11 cellular contexts compared by ENCODE assay signal in genomic region chr1:11384170-11384554, GRCh38.
A peak's percentile ranks its signal among the peaks of the same experiment; 100 is the strongest.
DNase-seq lines count a peak whose midpoint lies in the region; FAIRE-seq and TF ChIP-seq lines count a peak whose summit lies in the region.
"Had no signal": no experiment of that assay in that cellular context is flagged by ENCODE, and none has a peak within 500 bp of the region (broad histone marks: within the 10 kb centered on the region; RNA-seq: fewer than 3 reads in every experiment).

No MANE protein-coding gene starts in this region.

- DNase-seq in A673 (ENCODE audit: low spot score) (peak; percentile 54), EH (ENCODE audit: low read depth) (peak; percentile 3), OCI-M1 (lab: John Stamatoyannopoulos, UW) (peak; percentile 59), bronchial epithelial cell (ENCODE audit: low read depth) (peak; percentile 40), mesothelial cell of epicardium (ENCODE audit: low spot score in 2 of 2, unreplicated experiment in 2 of 2) (no peak), caudate nucleus (lab: John Stamatoyannopoulos, UW) (no peak), UCSD-AML1 (lab: John Stamatoyannopoulos, UW; ENCODE audit: unreplicated experiment) (no peak)
- DNase-seq in activated effector memory CD4-positive, alpha-beta T cell treated with Interleukin-2 at 50 U/mL for 16 hours = no peak
- DNase-seq: Caco-2, NCI-H510A, SW 1271 had no signal

- peaks cover 61% of the 10 kb centered on the region for H3K27me3 Mint-ChIP-seq in mesothelial cell of epicardium (ENCODE audit: low read depth)

- CTCF ChIA-PET in A673 (lab: Charles Lee) = interaction anchor here (0.6 kb wide), 1 partner anchor 635 kb away, joined by 4 read pairs; the partner anchor contains the start of gene MIIP

- H3K27me3 ChIP-seq in A673 (replicated peaks; ENCODE audit: insufficient read depth, low read depth, low read length, poor library complexity) (peaks cover 18% of the 10 kb centered on the region), bronchial epithelial cell (ENCODE audit: control insufficient read depth, insufficient read depth, low read length) (no peaks in the 10 kb centered on the region)

- H3K4me3 Mint-ChIP-seq in mesothelial cell of epicardium = no peak overlapping the region

- no peak overlapping the region for H3K4me3 ChIP-seq in A673 (ENCODE audit: low read depth, low read length, poor library complexity, severe bottlenecking)
- H3K4me3 ChIP-seq in bronchial epithelial cell (ENCODE audit: low read depth, low read length) = no peak overlapping the region

- H3K36me3 ChIP-seq in A673 (ENCODE audit: insufficient read depth, low read length, poor library complexity, severe bottlenecking) (no peaks in the 10 kb centered on the region), bronchial epithelial cell (ENCODE audit: control insufficient read depth, insufficient read depth, low read length) (no peaks in the 10 kb centered on the region)

- H3K9me3 Mint-ChIP-seq in mesothelial cell of epicardium = no peaks in the 10 kb centered on the region

- no peak overlapping the region for H3K27ac ChIP-seq in A673 (ENCODE audit: low read depth, low read length, poor library complexity, severe bottlenecking)
- no peak overlapping the region for H3K27ac ChIP-seq in caudate nucleus (ENCODE audit: low read depth, low read length)

- no TSS peak for BruUV-seq in A673 (replicated peaks; lab: Mats Ljungman, UMichigan)

- TF ChIP-seq CTCF in A673 (conservative IDR thresholded peaks at IDR 0.05; ENCODE audit: low read depth, low read length) = no peak
- TF ChIP-seq CTCF in bronchial epithelial cell (IDR thresholded peaks at IDR 0.05; ENCODE audit: insufficient read depth, low read length, severe bottlenecking) = no peak
- no peak for TF ChIP-seq CTCF in mesothelial cell of epicardium (IDR thresholded peaks at IDR 0.05; ENCODE audit: unreplicated experiment)

- H3K27ac Mint-ChIP-seq in mesothelial cell of epicardium = no peak overlapping the region

- H3K36me3 Mint-ChIP-seq in mesothelial cell of epicardium = no peaks in the 10 kb centered on the region

- H3K4me1 ChIP-seq in A673 (ENCODE audit: insufficient read depth, low read length, poor library complexity, severe bottlenecking) = no peaks in the 10 kb centered on the region
- H3K4me1 ChIP-seq: Caco-2 had no signal

- FAIRE-seq in bronchial epithelial cell (lab: Jason Lieb, UNC) = peak; percentile 96

- intact Hi-C loops in A673 (cut with micrococcal nuclease; ENCODE audit: unreplicated experiment) = no loop called here

- POLR2A ChIA-PET in A673 (lab: Charles Lee; ENCODE audit: low non-redundant PET) = no interaction called here

- no peaks in the 10 kb centered on the region for H3K4me1 Mint-ChIP-seq in mesothelial cell of epicardium

- no peaks in the 10 kb centered on the region for H3K9me3 ChIP-seq in A673 (ENCODE audit: low read depth, low read length, poor library complexity, severe bottlenecking)
- H3K9me3 ChIP-seq: Caco-2 had no signal

Comparison
In these comparisons a context has a peak if more than half of its experiments do, and no peak if none do; other contexts are left out.
1. DNase-seq: peak in A673 (single experiment), EH (single experiment), OCI-M1 (single experiment) and bronchial epithelial cell (single experiment); none in mesothelial cell of epicardium (0 of 2), caudate nucleus (0 of 61), UCSD-AML1 (single experiment) and activated effector memory CD4-positive, alpha-beta T cell treated with Interleukin-2 at 50 U/mL for 16 hours (single experiment).